Comparison of ENCODE assay signal across 20 cellular contexts in genomic region chr9:92718086-92719001, GRCh38. TPM values are rescaled to one million over a fixed set of nuclear protein-coding genes. Genes with fewer than 3 reads are reported as not detected.
A peak's percentile ranks its signal among the peaks of the same experiment; 100 is the strongest.
DNase-seq lines count a peak whose midpoint lies in the region; ATAC-seq and TF ChIP-seq lines count a peak whose summit lies in the region.
"Had no signal": no experiment of that assay in that cellular context is flagged by ENCODE, and none has a peak within 500 bp of the region (broad histone marks: within the 10 kb centered on the region; RNA-seq: fewer than 3 reads in every experiment).

No MANE protein-coding gene starts in this region.

- no peak for ATAC-seq in activated CD8-positive, alpha-beta memory T cell treated with anti-CD3 and anti-CD28 coated beads, Interleukin-2, amount 10 ng/mL, durations not matched to agents 7 days and 5 days
- ATAC-seq in RWPE2 (ENCODE audit: low read depth), result no peak
- peak; percentile 16 for ATAC-seq in stimulated activated naive CD8-positive, alpha-beta T cell treated with anti-CD3 and anti-CD28 coated beads, Interleukin-15, amount 100 ng/mL, for 72 hours

- H3K36me3 ChIP-seq in RWPE2 (ENCODE audit: low read depth), result peaks cover 88% of the 10 kb centered on the region

- peaks cover 17% of the 10 kb centered on the region for H3K4me1 Mint-ChIP-seq in activated CD8-positive, alpha-beta memory T cell treated with anti-CD3 and anti-CD28 coated beads, Interleukin-2, amount 10 ng/mL, durations not matched to agents 7 days and 5 days
- peaks cover 11% of the 10 kb centered on the region for H3K4me1 Mint-ChIP-seq in stimulated activated naive CD8-positive, alpha-beta T cell treated with anti-CD3 and anti-CD28 coated beads, Interleukin-15, amount 100 ng/mL, for 72 hours

- no peak overlapping the region for H3K4me3 ChIP-seq in RWPE2 (ENCODE audit: severe bottlenecking)
- H3K4me3 ChIP-seq: A549, hepatocyte, transverse colon had no signal

- H3K27me3 ChIP-seq in RWPE2 (ENCODE audit: insufficient read depth, poor library complexity, severe bottlenecking), result no peaks in the 10 kb centered on the region
- H3K27me3 ChIP-seq: hepatocyte, transverse colon had no signal

- no peak overlapping the region for H3K4me3 Mint-ChIP-seq in activated CD8-positive, alpha-beta memory T cell treated with anti-CD3 and anti-CD28 coated beads, Interleukin-2, amount 10 ng/mL, durations not matched to agents 7 days and 5 days
- H3K4me3 Mint-ChIP-seq in stimulated activated naive CD8-positive, alpha-beta T cell treated with anti-CD3 and anti-CD28 coated beads, Interleukin-15, amount 100 ng/mL, for 72 hours, result no peak overlapping the region
- H3K4me3 Mint-ChIP-seq: mesothelial cell of epicardium; neural crest cell; T-helper 1 cell treated with Interleukin-12 subunit alpha and Interleukin-12 subunit beta and Interleukin-4 antibody, amounts not matched to agents 30 μg/mL and 1 μg/mL, for 36 hours had no signal

- H3K4me1 ChIP-seq in RWPE2 (ENCODE audit: insufficient read depth, poor library complexity, severe bottlenecking), result peaks cover 17% of the 10 kb centered on the region
- H3K4me1 ChIP-seq: A549 had no signal

- H3K27ac Mint-ChIP-seq in activated CD8-positive, alpha-beta memory T cell treated with anti-CD3 and anti-CD28 coated beads, Interleukin-2, amount 10 ng/mL, durations not matched to agents 7 days and 5 days, result no peak overlapping the region
- no peak overlapping the region for H3K27ac Mint-ChIP-seq in stimulated activated naive CD8-positive, alpha-beta T cell treated with anti-CD3 and anti-CD28 coated beads, Interleukin-15, amount 100 ng/mL, for 72 hours
- H3K27ac Mint-ChIP-seq: mesothelial cell of epicardium; T-helper 1 cell treated with Interleukin-12 subunit alpha and Interleukin-12 subunit beta and Interleukin-4 antibody, amounts not matched to agents 30 μg/mL and 1 μg/mL, for 36 hours had no signal

- H3K27me3 Mint-ChIP-seq in activated CD8-positive, alpha-beta memory T cell treated with anti-CD3 and anti-CD28 coated beads, Interleukin-2, amount 10 ng/mL, durations not matched to agents 7 days and 5 days, result no peaks in the 10 kb centered on the region
- H3K27me3 Mint-ChIP-seq in stimulated activated naive CD8-positive, alpha-beta T cell treated with anti-CD3 and anti-CD28 coated beads, Interleukin-15, amount 100 ng/mL, for 72 hours, result no peaks in the 10 kb centered on the region
- H3K27me3 Mint-ChIP-seq: IgD-negative memory B cell had no signal

- CTCF ChIA-PET in activated CD8-positive, alpha-beta memory T cell treated with anti-CD3 and anti-CD28 coated beads, Interleukin-2, amount 10 ng/mL, durations not matched to agents 7 days and 5 days (lab: Charles Lee), result interaction anchor here (1.5 to 3.9 kb wide), 4 partner anchors 12 to 73 kb away, joined by 3 to 30 read pairs (median 13); no protein-coding TSS in a partner anchor

- no peaks in the 10 kb centered on the region for H3K9me3 Mint-ChIP-seq in activated CD8-positive, alpha-beta memory T cell treated with anti-CD3 and anti-CD28 coated beads, Interleukin-2, amount 10 ng/mL, durations not matched to agents 7 days and 5 days (ENCODE audit: low read depth)
- H3K9me3 Mint-ChIP-seq in stimulated activated naive CD8-positive, alpha-beta T cell treated with anti-CD3 and anti-CD28 coated beads, Interleukin-15, amount 100 ng/mL, for 72 hours, result no peaks in the 10 kb centered on the region
- H3K9me3 Mint-ChIP-seq: IgD-negative memory B cell; mesothelial cell of epicardium; neural crest cell; T-helper 1 cell treated with Interleukin-12 subunit alpha and Interleukin-12 subunit beta and Interleukin-4 antibody, amounts not matched to agents 30 μg/mL and 1 μg/mL, for 36 hours had no signal

- H3K36me3 Mint-ChIP-seq in activated CD8-positive, alpha-beta memory T cell treated with anti-CD3 and anti-CD28 coated beads, Interleukin-2, amount 10 ng/mL, durations not matched to agents 7 days and 5 days, result peaks cover 30% of the 10 kb centered on the region

- no peak overlapping the region for H3K27ac ChIP-seq in RWPE2 (ENCODE audit: poor library complexity, severe bottlenecking)
- H3K27ac ChIP-seq: A549, C4-2B, hepatocyte, transverse colon had no signal

- TF ChIP-seq CTCF in RWPE2 (IDR thresholded peaks at IDR 0.05; ENCODE audit: poor library complexity, severe bottlenecking), result no peak

- peak; percentile 39 for DNase-seq in activated CD8-positive, alpha-beta memory T cell treated with anti-CD3 and anti-CD28 coated beads, Interleukin-2, amount 10 ng/mL, durations not matched to agents 7 days and 5 days
- DNase-seq in activated CD8-positive, alpha-beta memory T cell treated with anti-CD3 and anti-CD28 coated beads for 24 hours, result no peak
- DNase-seq in RWPE2 (ENCODE audit: low spot score) (peak; percentile 62), iPS-NIHi11 (ENCODE audit: low spot score) (peak; percentile 14), dermis blood vessel endothelial cell (no peak), SHP77 treated with DMSO at 0.1 percent for 48 hours (lab: John Stamatoyannopoulos, UW) (no peak), NCI-H446 treated with DMSO at 0.1 percent for 48 hours (lab: John Stamatoyannopoulos, UW) (no peak)
- no peak for DNase-seq in stimulated activated naive CD8-positive, alpha-beta T cell treated with anti-CD3 and anti-CD28 coated beads, Interleukin-15, amount 100 ng/mL, for 72 hours
- DNase-seq: activated gamma-delta T cell; effector CD8-positive, alpha-beta T cell; NCI-H1930; stimulated activated CD4-positive, alpha-beta T cell treated with anti-CD3 and anti-CD28 coated beads, Interleukin-12 subunit alpha, Interleukin-12 subunit beta, amount 100 ng/mL, for 4 hours; transverse colon had no signal

- no peaks in the 10 kb centered on the region for H3K9me3 ChIP-seq in RWPE2 (ENCODE audit: severe bottlenecking)
- H3K9me3 ChIP-seq: A549, transverse colon had no signal

RNA-seq across cellular contexts. Expression of gene BICD2, which starts 46.3 kb away (rescaled TPM):
- total RNA-seq in activated CD8-positive, alpha-beta memory T cell treated with anti-CD3 and anti-CD28 coated beads, Interleukin-2, amount 10 ng/mL, durations not matched to agents 7 days and 5 days, result 10 to 100 TPM; 26.4 to 27.2 TPM
- 54.5 and 74.2 TPM in 2 replicates for total RNA-seq in dermis blood vessel endothelial cell

RNA-seq across cellular contexts. Expression of gene IPPK, which starts 48.4 kb away (rescaled TPM):
- 10 to 100 TPM; 11.4 to 15.1 TPM for total RNA-seq in activated CD8-positive, alpha-beta memory T cell treated with anti-CD3 and anti-CD28 coated beads, Interleukin-2, amount 10 ng/mL, durations not matched to agents 7 days and 5 days
- total RNA-seq in dermis blood vessel endothelial cell, result 16.9 and 20.3 TPM in 2 replicates

Comparison
In these comparisons a context has a peak if more than half of its experiments do, and no peak if none do; other contexts are left out.
1. DNase-seq: peak in activated CD8-positive, alpha-beta memory T cell treated with anti-CD3 and anti-CD28 coated beads, Interleukin-2, amount 10 ng/mL, durations not matched to agents 7 days and 5 days (single experiment), RWPE2 (single experiment) and iPS-NIHi11 (single experiment); none in activated CD8-positive, alpha-beta memory T cell treated with anti-CD3 and anti-CD28 coated beads for 24 hours (single experiment), stimulated activated naive CD8-positive, alpha-beta T cell treated with anti-CD3 and anti-CD28 coated beads, Interleukin-15, amount 100 ng/mL, for 72 hours (0 of 2), dermis blood vessel endothelial cell (single experiment), SHP77 treated with DMSO at 0.1 percent for 48 hours (single experiment) and NCI-H446 treated with DMSO at 0.1 percent for 48 hours (single experiment).